In the genomic region with DNA sequence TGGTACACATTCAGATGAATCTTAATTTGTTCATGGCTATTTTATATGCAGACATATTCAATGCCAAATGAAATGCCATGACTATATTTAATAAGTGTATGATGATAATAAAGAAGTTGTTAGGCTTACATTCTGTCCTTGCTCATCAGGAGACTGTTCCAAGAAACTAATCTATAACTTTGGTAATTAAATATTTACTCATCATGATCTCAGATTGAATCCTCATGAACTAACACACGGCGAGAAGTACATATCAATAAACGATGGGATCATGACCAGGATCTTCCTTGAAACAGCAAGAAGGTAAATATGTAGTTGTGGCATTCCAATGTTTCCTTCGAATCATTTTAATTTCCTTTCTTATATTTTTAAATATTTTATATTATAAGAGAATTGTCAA, we compare ENCODE assay signal across 34 cellular contexts.
"Had no signal": no experiment of that assay in that cellular context is flagged by ENCODE, and none has a peak within 500 bp of the region (broad histone marks: within the 10 kb centered on the region; RNA-seq: fewer than 3 reads in every experiment).

No MANE protein-coding gene starts in this region.

- H3K4me3 ChIP-seq: MG63 had no signal

- DNase-seq: Karpas-422, Kasumi-1, KG1, MG63, MM.1S, MV-4-11, NCI-H1048, NCI-H1092, NCI-H1092 treated with DMSO at 0.1 percent for 48 hours, NCI-H1105, NCI-H1105 treated with DMSO at 0.1 percent for 48 hours, NCI-H1417, NCI-H1417 treated with DMSO at 0.1 percent for 48 hours, NCI-H1436, NCI-H1436 treated with DMSO at 0.1 percent for 48 hours, NCI-H146, NCI-H1694, NCI-H1694 treated with DMSO at 0.1 percent for 48 hours, NCI-H187, NCI-H187 treated with DMSO at 0.1 percent for 48 hours, NCI-H1930, NCI-H2029, NCI-H2029 treated with DMSO at 0.1 percent for 48 hours, NCI-H2081, NCI-H2081 treated with DMSO at 0.1 percent for 48 hours, NCI-H2107, NCI-H2171, NCI-H2171 treated with DMSO at 0.1 percent for 48 hours, NCI-H2227 treated with DMSO at 0.1 percent for 48 hours, NCI-H345, NCI-H446, NCI-H446 treated with DMSO at 0.1 percent for 48 hours, NCI-H510A had no signal

- H3K27ac ChIP-seq: KMS-11 had no signal

- H3K4me2 ChIP-seq: KMS-11 had no signal

- H3K36me3 ChIP-seq: MG63 had no signal

- H3K9me3 ChIP-seq: MG63 had no signal

- H3K9ac ChIP-seq: KMS-11 had no signal
